ENCODE assay signal across 8 cellular contexts in the genomic region with DNA sequence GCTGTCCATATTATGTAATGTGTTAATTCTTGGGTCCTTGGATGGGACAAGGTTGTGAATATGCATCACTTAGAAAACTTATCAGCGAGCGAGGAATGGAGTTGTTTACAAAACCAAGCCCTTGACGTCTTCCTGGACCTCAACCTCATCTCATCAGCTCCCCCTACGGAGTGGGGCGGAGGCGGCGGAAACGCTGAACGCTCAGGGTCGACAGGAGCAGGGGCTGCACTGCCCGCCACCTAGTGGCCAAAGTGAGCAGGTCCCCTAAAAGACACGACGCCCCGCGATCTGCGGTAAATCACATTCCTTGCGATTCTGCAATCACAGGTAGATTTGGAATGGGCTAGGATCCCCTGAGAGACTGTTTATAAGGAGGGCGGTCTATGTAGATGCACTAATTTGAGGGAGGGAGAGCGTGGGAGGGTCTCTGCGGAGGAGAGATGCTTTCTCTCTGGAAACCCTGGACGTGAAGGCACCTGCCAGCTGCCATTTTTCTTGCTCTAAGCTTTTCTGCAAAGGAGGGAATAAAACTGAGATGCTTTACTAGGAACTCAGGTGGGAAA. TPM values are rescaled to one million over a fixed set of nuclear protein-coding genes. Genes with fewer than 3 reads are reported as not detected.
DNase-seq lines count a peak whose midpoint lies in the region; ATAC-seq and TF ChIP-seq lines count a peak whose summit lies in the region.

No MANE protein-coding gene starts in this region.

- peaks cover 75% of the 10 kb centered on the region for H3K4me1 Mint-ChIP-seq in activated naive CD4-positive, alpha-beta T cell treated with anti-CD3 and anti-CD28 coated beads, Interleukin-2, amount 10 ng/mL, durations not matched to agents 7 days and 5 days

- peak overlapping the region; percentile 56 for H3K4me3 Mint-ChIP-seq in activated naive CD4-positive, alpha-beta T cell treated with anti-CD3 and anti-CD28 coated beads, Interleukin-2, amount 10 ng/mL, durations not matched to agents 7 days and 5 days

- H3K27ac Mint-ChIP-seq in activated naive CD4-positive, alpha-beta T cell treated with anti-CD3 and anti-CD28 coated beads, Interleukin-2, amount 10 ng/mL, durations not matched to agents 7 days and 5 days, result peak overlapping the region; percentile 92

- CTCF ChIA-PET in activated naive CD4-positive, alpha-beta T cell treated with anti-CD3 and anti-CD28 coated beads, Interleukin-2, amount 10 ng/mL, durations not matched to agents 7 days and 5 days (lab: Charles Lee), result interaction anchor here (0.6 to 8.4 kb wide), 32 partner anchors 9 to 143 kb away, joined by 3 to 417 read pairs (median 5); a partner anchor contains a TSS

- H3K4me1 ChIP-seq in heart right ventricle (peaks cover 4 to 31% (median 20%) of the 10 kb centered on the region in 9 donors), aorta (ENCODE audit: control insufficient read depth in 1 of 2, insufficient read depth in 2 of 2, low read length in 2 of 2) (no peaks in the 10 kb centered on the region)

- H3K9me3 Mint-ChIP-seq in activated naive CD4-positive, alpha-beta T cell treated with anti-CD3 and anti-CD28 coated beads, Interleukin-2, amount 10 ng/mL, durations not matched to agents 7 days and 5 days, result no peaks in the 10 kb centered on the region

- ATAC-seq in heart right ventricle (peak in 7 of 8 donors; percentile 69 to 85 (median 82)), aorta (ENCODE audit: low FRiP score) (peak; percentile 86)

- TF ChIP-seq CTCF in heart right ventricle (IDR thresholded peaks at IDR 0.05), result peak; percentile 88 to 97 (median 95)

- H3K36me3 ChIP-seq in H7 (replicated peaks; ENCODE audit: control insufficient read depth, insufficient read depth, low read length) (no peaks in the 10 kb centered on the region), heart right ventricle (no peaks in the 10 kb centered on the region), aorta (ENCODE audit: control insufficient read depth in 1 of 2, insufficient read depth in 2 of 2, low read length in 1 of 2) (no peaks in the 10 kb centered on the region)

- intact Hi-C loops in heart right ventricle (cut with DNase I) (loop anchor here in 9 of 10 donors (1.0 to 10.0 kb wide), 8 partner anchors 39 to 259 kb away; a partner anchor contains a TSS), aorta (cut with DNase I) (loop anchor here (5.0 to 10.0 kb wide), 4 partner anchors 106 to 259 kb away; a partner anchor contains a TSS)

- H3K36me3 Mint-ChIP-seq in activated naive CD4-positive, alpha-beta T cell treated with anti-CD3 and anti-CD28 coated beads, Interleukin-2, amount 10 ng/mL, durations not matched to agents 7 days and 5 days, result peaks cover 6% of the 10 kb centered on the region

- H3K4me3 ChIP-seq in H7 (ENCODE audit: insufficient read depth, low read depth, low read length) (no peak overlapping the region), heart right ventricle (peak overlapping the region in 5 of 10 donors; percentile 14 to 32 (median 26)), aorta (ENCODE audit: low read length in 2 of 2) (no peak overlapping the region)

- H3K27ac ChIP-seq in heart right ventricle (peak overlapping the region in 7 of 10 donors; percentile 4 to 97 (median 66)), aorta (ENCODE audit: low read depth in 1 of 2, low read length in 2 of 2) (no peak overlapping the region)

- H3K27me3 Mint-ChIP-seq in activated naive CD4-positive, alpha-beta T cell treated with anti-CD3 and anti-CD28 coated beads, Interleukin-2, amount 10 ng/mL, durations not matched to agents 7 days and 5 days, result no peaks in the 10 kb centered on the region

- DNase-seq in DMS 273 (lab: John Stamatoyannopoulos, UW; ENCODE audit: unreplicated experiment) (peak; percentile 93), H7 (peak; percentile 87), NCI-H1092 treated with DMSO at 0.1 percent for 48 hours (lab: John Stamatoyannopoulos, UW) (peak; percentile 58), SKM-1 treated with dmso at 0.1 percent for 144 hours (lab: John Stamatoyannopoulos, UW; ENCODE audit: unreplicated experiment) (peak; percentile 75), heart right ventricle (peak; percentile 80 to 81), retina (peak; percentile 73), aorta (peak; percentile 87 to 91)
- DNase-seq in activated naive CD4-positive, alpha-beta T cell treated with anti-CD3 and anti-CD28 coated beads, Interleukin-2, amount 10 ng/mL, durations not matched to agents 7 days and 5 days, result peak; percentile 96

- 2 to 3% methylated on average over 21 of the region's 21 CpGs for WGBS in heart right ventricle, 2 donors
- 3 to 4% methylated on average over 21 of the region's 21 CpGs for WGBS in aorta, 2 donors

- H3K27me3 ChIP-seq in H7 (ENCODE audit: control insufficient read depth, insufficient read depth, low read length) (peaks cover 2% of the 10 kb centered on the region; the same call in 1 of the 2 replicates), heart right ventricle (no peaks in the 10 kb centered on the region), aorta (ENCODE audit: control insufficient read depth in 1 of 2, insufficient read depth in 2 of 2, low read length in 1 of 2) (no peaks in the 10 kb centered on the region)

- H3K9me3 ChIP-seq in heart right ventricle (no peaks in the 10 kb centered on the region), aorta (ENCODE audit: control insufficient read depth, low read length) (no peaks in the 10 kb centered on the region)

RNA-seq across cellular contexts. Expression of a gene that starts 5.4 kb away (rescaled TPM):
- 0.11 and 0.59 TPM in 2 replicates for total RNA-seq in H7 (2014; rRNA removed; shearing (Covaris generic))
- total RNA-seq in heart right ventricle (10 to 100 TPM; 25.2 to 70.2 (median 32.4) TPM), aorta (10 to 100 TPM; 24.9 to 36.0 TPM)
- polyA plus RNA-seq in heart right ventricle (100 to 1,000 TPM in 1 of 2 donors, 10 to 100 TPM in 1; 83.9 to 117 TPM), aorta (1 to 10 TPM; 3.9 to 9.7 TPM)

RNA-seq across cellular contexts. Expression of a gene that starts 27.7 kb away (rescaled TPM):
- total RNA-seq in H7 (2014; rRNA removed; shearing (Covaris generic)), result 0.52 and 0.63 TPM in 2 replicates
- total RNA-seq in heart right ventricle (under 1 TPM in 6 of 10 donors, not detected in 4; 0.21 to 0.44 (median 0.29) TPM), aorta (under 1 TPM; 0.62 to 0.84 TPM)
- polyA plus RNA-seq in heart right ventricle (under 1 TPM; 0.29 to 0.66 TPM), aorta (under 1 TPM in 1 of 2 donors, not detected in 1; 0.10 TPM)

RNA-seq across cellular contexts. Expression of a gene that starts 53.1 kb away (rescaled TPM):
- 4.8 and 6.8 TPM in 2 replicates for total RNA-seq in H7 (2014; rRNA removed; shearing (Covaris generic))
- 1 to 10 TPM in 1 of 10 donors, under 1 TPM in 9; 0.19 to 2.4 (median 0.53) TPM for total RNA-seq in heart right ventricle
- 1 to 10 TPM in 1 of 2 donors, under 1 TPM in 1; 0.33 to 2.9 TPM for polyA plus RNA-seq in heart right ventricle
- total RNA-seq in aorta, result 1 to 10 TPM; 1.5 to 3.2 TPM
- under 1 TPM in 1 of 2 donors, not detected in 1; 0.03 TPM for polyA plus RNA-seq in aorta

Comparison
In these comparisons a context has a peak if more than half of its experiments do, and no peak if none do; other contexts are left out.
1. H3K27ac ChIP-seq: peak in heart right ventricle (7 of 10); none in aorta (0 of 2).
2. RNA of a gene that starts 5.4 kb away (total RNA-seq): 24.9 to 36.0 TPM in aorta and 25.2 to 70.2 TPM in heart right ventricle; 0.11 to 0.59 TPM in H7; every median in the first group is over 10 times any median in the second.
3. Peak in every context shown above with its lines, with median percentiles within 50 percentile points of each other: DNase-seq.